In genomic region chr1:7975212-7975865, GRCh38 we compare ENCODE assay signal across 9 cellular contexts. TPM values are rescaled to one million over a fixed set of nuclear protein-coding genes. Genes with fewer than 3 reads are reported as not detected.
DNase-seq lines count a peak whose midpoint lies in the region; ATAC-seq and TF ChIP-seq lines count a peak whose summit lies in the region.
"Had no signal": no experiment of that assay in that cellular context is flagged by ENCODE, and none has a peak within 500 bp of the region (broad histone marks: within the 10 kb centered on the region; RNA-seq: fewer than 3 reads in every experiment).

No MANE protein-coding gene starts in this region.

- H4K20me1 ChIP-seq in osteoblast (ENCODE audit: insufficient read depth, low read length), result peaks cover 12% of the 10 kb centered on the region

- H3K27me3 ChIP-seq in gastroesophageal sphincter (no peaks in the 10 kb centered on the region), osteoblast (ENCODE audit: insufficient read depth, low read length) (no peaks in the 10 kb centered on the region)

- WGBS in gastroesophageal sphincter (ENCODE audit: low coverage in 1 of 2), 2 donors, result 50 to 53% methylated on average over 5 to 8 of the region's 8 CpGs

- ATAC-seq in gastroesophageal sphincter (peak; percentile 90), HG02571 (IDR thresholded peaks at IDR 0.05; ENCODE audit: unreplicated experiment) (no peak), GM19452 (IDR thresholded peaks at IDR 0.05; ENCODE audit: unreplicated experiment) (no peak)

- peaks cover 24% of the 10 kb centered on the region for H3K79me2 ChIP-seq in osteoblast (ENCODE audit: insufficient read depth, low read length)

- H2AFZ ChIP-seq in osteoblast (ENCODE audit: low read length), result no peak overlapping the region

- DNase-seq in CMK (ENCODE audit: low read depth), result peak; percentile 65
- DNase-seq in HCEC 1CT, result peak; percentile 78
- peak; percentile 19 for DNase-seq in NCI-H774 (lab: John Stamatoyannopoulos, UW)
- DNase-seq in activated T-cell treated with anti-CD3 and anti-CD28 coated beads, Interleukin-2, amount 50 U/mL, for 48 hours, result peak; percentile 53 to 61
- DNase-seq in osteoblast (ENCODE audit: insufficient read length, low spot score, missing footprints), result peak; percentile 92

- H3K27ac ChIP-seq in gastroesophageal sphincter (peak overlapping the region in 2 of 4 donors; percentile 60 to 77), osteoblast (ENCODE audit: low read depth, low read length) (no peak overlapping the region)
- H3K27ac ChIP-seq: SK-N-MC had no signal

- H3K4me1 ChIP-seq in gastroesophageal sphincter, result peaks cover 0 to 32% (median 0%) of the 10 kb centered on the region in 3 donors
- no peaks in the 10 kb centered on the region for H3K4me1 ChIP-seq in osteoblast (ENCODE audit: insufficient read depth, low read length)

- no peak for TF ChIP-seq POLR2A in gastroesophageal sphincter (IDR thresholded peaks at IDR 0.05)

- peak; percentile 85 to 92 (median 91) for TF ChIP-seq CTCF in gastroesophageal sphincter (IDR thresholded peaks at IDR 0.05)
- TF ChIP-seq CTCF in osteoblast (IDR thresholded peaks at IDR 0.05; ENCODE audit: extremely low read depth, low read depth, low read length), result peak; percentile 93

- H3K9me3 ChIP-seq in gastroesophageal sphincter, result no peaks in the 10 kb centered on the region
- no peaks in the 10 kb centered on the region for H3K9me3 ChIP-seq in osteoblast (ENCODE audit: low read depth, low read length)

- H3K36me3 ChIP-seq in gastroesophageal sphincter (peaks cover 2 to 68% of the 10 kb centered on the region in 2 donors), osteoblast (ENCODE audit: insufficient read depth, low read length) (peaks cover 57% of the 10 kb centered on the region)

- H3K4me2 ChIP-seq in osteoblast (ENCODE audit: insufficient read depth, low read length), result no peak overlapping the region

- no peak overlapping the region for H3K4me3 ChIP-seq in gastroesophageal sphincter
- no peak overlapping the region for H3K4me3 ChIP-seq in osteoblast (ENCODE audit: insufficient read depth, low read length)
- H3K4me3 ChIP-seq: SK-N-MC had no signal

- no peak for TF ChIP-seq EP300 in gastroesophageal sphincter (IDR thresholded peaks at IDR 0.05)

RNA-seq across cellular contexts. Expression of gene PARK7, which starts 13.8 kb away (rescaled TPM):
- total RNA-seq in gastroesophageal sphincter, result 100 to 1,000 TPM; 208 to 250 (median 224) TPM
- 158 and 168 TPM in 2 replicates for total RNA-seq in osteoblast

RNA-seq across cellular contexts. Expression of gene TNFRSF9, which starts 34.7 kb away (rescaled TPM):
- under 1 TPM in 2 of 4 donors, not detected in 2; 0.13 to 0.31 TPM for total RNA-seq in gastroesophageal sphincter
- total RNA-seq in osteoblast, result under 0.01 TPM in 2 replicates

RNA-seq across cellular contexts. Expression of gene ERRFI1, which starts 50.8 kb away (rescaled TPM):
- total RNA-seq in gastroesophageal sphincter (100 to 1,000 TPM; 344 to 570 (median 393) TPM), osteoblast (60.4 and 69.5 TPM in 2 replicates)

Comparison
In these comparisons a context has a peak if more than half of its experiments do, and no peak if none do; other contexts are left out.
1. DNase-seq: peak in every context shown above with its lines; median percentile 92 in osteoblast; 78 in HCEC 1CT; 65 in CMK; 57 in activated T-cell treated with anti-CD3 and anti-CD28 coated beads, Interleukin-2, amount 50 U/mL, for 48 hours; 19 in NCI-H774.